8 cellular contexts compared by ENCODE assay signal in genomic region chr10:30812018-30812851, GRCh38.
DNase-seq lines count a peak whose midpoint lies in the region; ATAC-seq, FAIRE-seq and TF ChIP-seq lines count a peak whose summit lies in the region.

No MANE protein-coding gene starts in this region.

- 41 to 65% (median 59%) methylated on average over 16 of the region's 16 CpGs for WGBS in small intestine, 3 donors

- H3K79me2 ChIP-seq in DND-41 (ENCODE audit: insufficient read depth, low read length) (no peaks in the 10 kb centered on the region), fibroblast of lung (ENCODE audit: control insufficient read depth, insufficient read depth, low read length) (no peaks in the 10 kb centered on the region)

- no peak for FAIRE-seq in small intestine (lab: Jason Lieb, UNC)

- peak; percentile 39 for DNase-seq in DND-41
- DNase-seq in RPMI8226: peak; percentile 25
- peak; percentile 95 to 97 for DNase-seq in fibroblast of lung (ENCODE audit: low read depth in 2 of 2)
- peak; percentile 82 for DNase-seq in pulmonary artery endothelial cell (ENCODE audit: low read depth, low spot score)
- no peak for DNase-seq in stimulated activated CD4-positive, alpha-beta T cell treated with anti-CD3 and anti-CD28 coated beads, Interleukin-1b, Interleukin-23, amount 100 ng/mL, for 48 hours
- no peak for DNase-seq in small intestine
- DNase-seq in HT-29 (ENCODE audit: low spot score): no peak

- ATAC-seq in DND-41 (ENCODE audit: insufficient read depth, low read depth) (peak; percentile 84), HG03097 (IDR thresholded peaks at IDR 0.05; ENCODE audit: low FRiP score, unreplicated experiment) (no peak)

- H4K20me1 ChIP-seq in DND-41 (ENCODE audit: insufficient read depth, low read length): no peaks in the 10 kb centered on the region
- no peaks in the 10 kb centered on the region for H4K20me1 ChIP-seq in fibroblast of lung (ENCODE audit: control insufficient read depth, extremely low read depth, insufficient read depth, low read length)

- H3K4me1 ChIP-seq in DND-41 (ENCODE audit: insufficient read depth, low read length): peaks cover 11% of the 10 kb centered on the region
- peaks cover 21% of the 10 kb centered on the region for H3K4me1 ChIP-seq in fibroblast of lung (ENCODE audit: control insufficient read depth, extremely low read depth, insufficient read depth, low read length)
- no peaks in the 10 kb centered on the region for H3K4me1 ChIP-seq in small intestine (ENCODE audit: control insufficient read depth in 2 of 2, insufficient read depth in 1 of 2, low read depth in 1 of 2, low read length in 1 of 2)

- H3K9me3 ChIP-seq in DND-41 (ENCODE audit: insufficient read depth, low read length, severe bottlenecking) (no peaks in the 10 kb centered on the region), fibroblast of lung (ENCODE audit: control insufficient read depth, insufficient read depth, low read depth, low read length) (no peaks in the 10 kb centered on the region), small intestine (ENCODE audit: control insufficient read depth, low read depth) (no peaks in the 10 kb centered on the region)

- H3K36me3 ChIP-seq in DND-41 (ENCODE audit: insufficient read depth, low read length) (no peaks in the 10 kb centered on the region), fibroblast of lung (ENCODE audit: control insufficient read depth, insufficient read depth, low read length) (no peaks in the 10 kb centered on the region), small intestine (ENCODE audit: control insufficient read depth in 2 of 2, insufficient read depth in 2 of 2, low read length in 2 of 2) (no peaks in the 10 kb centered on the region)

- H3K4me2 ChIP-seq in DND-41 (ENCODE audit: insufficient read depth, low read length) (peak overlapping the region; percentile 26; the same call in 1 of the 2 replicates), fibroblast of lung (ENCODE audit: extremely low read depth, insufficient read depth, low read length) (peak overlapping the region; percentile 56)

- H3K9ac ChIP-seq in DND-41 (ENCODE audit: low read depth, low read length) (no peak overlapping the region), fibroblast of lung (ENCODE audit: insufficient read depth, low read length) (no peak overlapping the region)

- no peak overlapping the region for H3K4me3 ChIP-seq in DND-41 (ENCODE audit: low read depth in 1 of 2, low read length in 2 of 2)
- H3K4me3 ChIP-seq in fibroblast of lung (replicated peaks in 1 of 4; ENCODE audit: control extremely low read depth in 1 of 4, insufficient read depth in 1 of 4, low read depth in 3 of 4, low read length in 4 of 4): peak overlapping the region in 1 of 4 experiments; percentile 20
- no peak overlapping the region for H3K4me3 ChIP-seq in small intestine (ENCODE audit: low read depth in 1 of 2, low read length in 2 of 2)

- H2AFZ ChIP-seq in DND-41 (ENCODE audit: low read depth, low read length) (peak overlapping the region; percentile 37), fibroblast of lung (ENCODE audit: low read length) (no peak overlapping the region)

- peak overlapping the region; percentile 50 for H3K27ac ChIP-seq in DND-41 (ENCODE audit: low read length)
- peak overlapping the region; percentile 3 for H3K27ac ChIP-seq in fibroblast of lung (ENCODE audit: insufficient read depth, low read length)
- H3K27ac ChIP-seq in small intestine (ENCODE audit: low read depth in 1 of 2, low read length in 1 of 2): peak overlapping the region in 1 of 2 donors; percentile 53

- H3K27me3 ChIP-seq in DND-41 (ENCODE audit: insufficient read depth, low read length, poor library complexity): no peaks in the 10 kb centered on the region
- H3K27me3 ChIP-seq in fibroblast of lung (ENCODE audit: control insufficient read depth, insufficient read depth, low read length): no peaks in the 10 kb centered on the region
- H3K27me3 ChIP-seq in small intestine (ENCODE audit: control insufficient read depth in 2 of 2, insufficient read depth in 2 of 2, low read length in 2 of 2): no peaks in the 10 kb centered on the region

- TF ChIP-seq CTCF in DND-41 (IDR thresholded peaks at IDR 0.05; ENCODE audit: borderline replicate concordance, extremely low read depth, low read length, poor library complexity, severe bottlenecking) (no peak), fibroblast of lung (conservative IDR thresholded peaks at IDR 0.05 in 1 of 2, IDR thresholded peaks at IDR 0.05 in 1 of 2; ENCODE audit: low read depth in 1 of 2, low read length in 2 of 2) (no peak)

Comparison
In these comparisons a context has a peak if more than half of its experiments do, and no peak if none do; other contexts are left out.
1. DNase-seq: peak in DND-41 (single experiment), RPMI8226 (single experiment), fibroblast of lung (2 of 2) and pulmonary artery endothelial cell (single experiment); none in stimulated activated CD4-positive, alpha-beta T cell treated with anti-CD3 and anti-CD28 coated beads, Interleukin-1b, Interleukin-23, amount 100 ng/mL, for 48 hours (single experiment), small intestine (single experiment) and HT-29 (single experiment).